13 cellular contexts compared by ENCODE assay signal in the genomic region with DNA sequence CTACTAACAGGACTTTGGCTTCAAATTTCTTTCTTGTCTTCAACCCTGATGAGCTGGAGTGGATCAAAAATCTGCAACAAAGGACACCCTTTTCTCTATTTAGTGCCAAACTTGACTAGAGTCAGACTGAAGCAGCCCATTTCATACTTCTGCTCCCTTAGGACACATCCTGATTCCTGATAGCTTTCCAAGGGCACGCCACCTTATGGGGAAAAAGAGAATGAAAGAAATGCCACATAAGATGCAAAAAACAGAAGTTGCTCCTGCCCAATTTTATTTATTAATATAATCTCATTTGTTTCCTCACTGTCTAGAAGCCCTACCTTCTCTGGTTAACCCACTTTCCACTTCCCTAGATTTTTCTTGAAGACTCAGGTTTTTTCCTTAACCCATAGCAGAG.
DNase-seq lines count a peak whose midpoint lies in the region; ATAC-seq, FAIRE-seq and TF ChIP-seq lines count a peak whose summit lies in the region.
"Had no signal": no experiment of that assay in that cellular context is flagged by ENCODE, and none has a peak within 500 bp of the region (broad histone marks: within the 10 kb centered on the region; RNA-seq: fewer than 3 reads in every experiment).

No MANE protein-coding gene starts in this region.

- H3K4me2 ChIP-seq in A549 (no peak overlapping the region), GM23248 (ENCODE audit: unreplicated experiment) (no peak overlapping the region)

- in situ Hi-C loops in GM23248 (cut with MboI): no loop called here

- no peaks in the 10 kb centered on the region for H3K9me2 ChIP-seq in GM23248 (ENCODE audit: insufficient read depth)

- POLR2A ChIA-PET in A549 (lab: Yijun Ruan, JAX): no interaction called here
- POLR2A ChIA-PET in activated CD4-positive, alpha-beta T cell treated with anti-CD3 and anti-CD28 coated beads for 36 hours (lab: Charles Lee): no interaction called here

- H3K27me3 ChIP-seq in GM23248 (replicated peaks; ENCODE audit: insufficient read depth): 0 out of 2 replicates have a peak, but pooled peaks cover 5% of the 10 kb centered on the region
- H3K27me3 ChIP-seq: left lung had no signal

- FAIRE-seq in A549 (lab: Jason Lieb, UNC): no peak
- FAIRE-seq: GM18507 had no signal

- no peaks in the 10 kb centered on the region for H4K20me1 ChIP-seq in GM23248 (ENCODE audit: insufficient read depth)

- H3K79me2 ChIP-seq in GM23248 (ENCODE audit: insufficient read depth): no peaks in the 10 kb centered on the region

- H3K4me3 ChIP-seq in A549 (no peak overlapping the region), GM23248 (no peak overlapping the region)
- H3K4me3 ChIP-seq: left lung had no signal

- H3K36me3 ChIP-seq in GM23248 (ENCODE audit: low read depth): no peaks in the 10 kb centered on the region
- H3K36me3 ChIP-seq: left lung had no signal

- peaks cover 24% of the 10 kb centered on the region for H3K27me3 Mint-ChIP-seq in activated CD4-positive, alpha-beta T cell treated with anti-CD3 and anti-CD28 coated beads for 36 hours

- peak; percentile 24; the same call in 1 of the 3 replicates for TF ChIP-seq CTCF in A549 (IDR thresholded peaks at IDR 0.05)

- peak in 1 of 2 experiments; percentile 28; a peak in 2 of 5 replicates for TF ChIP-seq RAD21 in A549 (conservative IDR thresholded peaks at IDR 0.05 in 1 of 2, IDR thresholded peaks at IDR 0.05 in 1 of 2)

- no peaks in the 10 kb centered on the region for H3K9me3 Mint-ChIP-seq in activated CD4-positive, alpha-beta T cell treated with anti-CD3 and anti-CD28 coated beads for 36 hours (ENCODE audit: low read depth)

- 55% methylated on average over 1 of the region's 1 CpG for WGBS in A549 (ENCODE audit: missing lambda C conversion rate)
- WGBS in GM23248 (ENCODE audit: low coverage in 1 of 2, low lambda C conversion rate in 2 of 2, missing lambda C conversion rate in 2 of 2), 2 experiments: 0% methylated on average over 1 of the region's 1 CpG

- H3K4me1 ChIP-seq in A549 (no peaks in the 10 kb centered on the region), GM23248 (ENCODE audit: insufficient read depth) (no peaks in the 10 kb centered on the region)
- H3K4me1 ChIP-seq: left lung had no signal

- no peaks in the 10 kb centered on the region for H3F3A ChIP-seq in GM23248 (ENCODE audit: insufficient read depth)

- peak; percentile 62 to 65; a peak in 3 of 6 replicates for ATAC-seq in A549
- ATAC-seq in activated CD4-positive, alpha-beta T cell treated with anti-CD3 and anti-CD28 coated beads for 36 hours: no peak
- no peak for ATAC-seq in GM18909 (IDR thresholded peaks at IDR 0.05; ENCODE audit: poor library complexity, unreplicated experiment)
- ATAC-seq: left lung had no signal

- intact Hi-C loops in activated CD4-positive, alpha-beta T cell treated with anti-CD3 and anti-CD28 coated beads for 36 hours (cut with DNase I, micrococcal nuclease): no loop called here

- no peak for TF ChIP-seq POLR2A in A549 (IDR thresholded peaks at IDR 0.05; ENCODE audit: low read length)

- H3K4me3 Mint-ChIP-seq in activated CD4-positive, alpha-beta T cell treated with anti-CD3 and anti-CD28 coated beads for 36 hours: no peak overlapping the region

- H3K9ac ChIP-seq in GM23248: no peak overlapping the region

- TF ChIP-seq EP300 in A549 (IDR thresholded peaks at IDR 0.05): no peak

- H3K9me3 ChIP-seq in A549 (no peaks in the 10 kb centered on the region), GM23248 (ENCODE audit: low read depth) (no peaks in the 10 kb centered on the region)
- H3K9me3 ChIP-seq: left lung had no signal

- H3K27ac ChIP-seq in A549: no peak overlapping the region
- no peak overlapping the region for H3K27ac ChIP-seq in GM23248
- H3K27ac ChIP-seq: left lung had no signal

- DNase-seq in A549 (ENCODE audit: low read depth in 1 of 2, low spot score in 1 of 2) (peak in 1 of 2 experiments; percentile 14), GM23248 (peak; percentile 44), SK-N-DZ (ENCODE audit: low spot score) (peak; percentile 7), glomerular visceral epithelial cell (ENCODE audit: extremely low spot score) (peak; percentile 15), occipital lobe (lab: John Stamatoyannopoulos, UW) (no peak)
- DNase-seq in activated naive CD4-positive, alpha-beta T cell (lab: John Stamatoyannopoulos, UW): no peak
- no peak for DNase-seq in activated CD4-positive, alpha-beta T cell treated with anti-CD3 and anti-CD28 coated beads for 36 hours
- DNase-seq: erythroblast, left lung, NCI-H1105 treated with DMSO at 0.1 percent for 48 hours, RPMI8226 had no signal

- no peak overlapping the region for H3K27ac Mint-ChIP-seq in activated CD4-positive, alpha-beta T cell treated with anti-CD3 and anti-CD28 coated beads for 36 hours

- CTCF ChIA-PET in A549 (lab: Yijun Ruan, JAX): interaction anchor here (0.9 to 1.6 kb wide), 4 partner anchors 100 to 244 kb away, joined by 3 read pairs; partner anchors contain the start of gene EEIG2
- CTCF ChIA-PET in activated CD4-positive, alpha-beta T cell treated with anti-CD3 and anti-CD28 coated beads for 36 hours (lab: Charles Lee): no interaction called here

- H2AFZ ChIP-seq in GM23248: no peak overlapping the region

- H3K4me1 Mint-ChIP-seq in activated CD4-positive, alpha-beta T cell treated with anti-CD3 and anti-CD28 coated beads for 36 hours: no peaks in the 10 kb centered on the region

- no peaks in the 10 kb centered on the region for H3K36me3 Mint-ChIP-seq in activated CD4-positive, alpha-beta T cell treated with anti-CD3 and anti-CD28 coated beads for 36 hours (ENCODE audit: low read depth)

TF ChIP-seq in A549, 52 proteins besides CTCF, POLR2A, EP300 and RAD21:
- no peak for TF ChIP-seq MAZ (IDR thresholded peaks at IDR 0.05; ENCODE audit: borderline replicate concordance, low read depth, low read length)
- TF ChIP-seq SMC3 (IDR thresholded peaks at IDR 0.05): peak; percentile 41; the same call in 1 of the 3 replicates

Comparison
In these comparisons a context has a peak if more than half of its experiments do, and no peak if none do; other contexts are left out.
1. ATAC-seq: peak in A549 (2 of 2); none in activated CD4-positive, alpha-beta T cell treated with anti-CD3 and anti-CD28 coated beads for 36 hours (single experiment) and GM18909 (single experiment).
2. DNase-seq: peak in GM23248 (single experiment), SK-N-DZ (single experiment) and glomerular visceral epithelial cell (single experiment); none in activated naive CD4-positive, alpha-beta T cell (0 of 4), activated CD4-positive, alpha-beta T cell treated with anti-CD3 and anti-CD28 coated beads for 36 hours (single experiment) and occipital lobe (single experiment).